In genomic region chr13:34155931-34156607, GRCh38 we compare ENCODE assay signal across 12 cellular contexts.
DNase-seq lines count a peak whose midpoint lies in the region; ATAC-seq lines count a peak whose summit lies in the region.
"Had no signal": no experiment of that assay in that cellular context is flagged by ENCODE, and none has a peak within 500 bp of the region (broad histone marks: within the 10 kb centered on the region; RNA-seq: fewer than 3 reads in every experiment).

No MANE protein-coding gene starts in this region.

- peak; percentile 12 for DNase-seq in AG08395 (ENCODE audit: low spot score)
- peak; percentile 86 for DNase-seq in amniotic epithelial cell (ENCODE audit: low read depth)
- peak; percentile 73 for DNase-seq in islet precursor cell
- no peak for DNase-seq in NCI-H526 treated with DMSO at 0.1 percent for 48 hours (lab: John Stamatoyannopoulos, UW)
- DNase-seq in AML-193 (lab: John Stamatoyannopoulos, UW), result no peak
- no peak for DNase-seq in posterior cingulate gyrus
- DNase-seq: activated CD4-positive, CD25-positive, alpha-beta regulatory T cell treated with anti-CD3 and anti-CD28 coated beads, Interleukin-2, amount 50 U/mL, for 72 hours; effector memory CD8-positive, alpha-beta T cell; NCI-H187 had no signal

- WGBS in HUES64, result 82% methylated on average over 10 of the region's 10 CpGs

- H3K4me1 ChIP-seq in HUES64 (ENCODE audit: insufficient read depth, low read length), result peaks cover 35% of the 10 kb centered on the region; the same call in 1 of the 2 replicates
- H3K4me1 ChIP-seq: prostate gland had no signal

- no peak overlapping the region; the same call in 1 of the 2 replicates for H3K9ac ChIP-seq in HUES64 (ENCODE audit: low read depth, low read length)

- H3K27ac ChIP-seq in HUES64 (ENCODE audit: low read depth, low read length), result peak overlapping the region; percentile 6
- H3K27ac ChIP-seq: prostate gland had no signal

- no peak overlapping the region for H3K4me3 ChIP-seq in HUES64 (ENCODE audit: low read length)
- H3K4me3 ChIP-seq: prostate gland had no signal

- no peaks in the 10 kb centered on the region for H3K36me3 ChIP-seq in HUES64 (ENCODE audit: insufficient read depth, low read length)
- H3K36me3 ChIP-seq: prostate gland had no signal

- H3K9me3 ChIP-seq in HUES64 (ENCODE audit: insufficient read depth, low read depth, low read length), result no peaks in the 10 kb centered on the region
- H3K9me3 ChIP-seq: prostate gland had no signal

- intact Hi-C loops in posterior cingulate gyrus (cut with DNase I), result no loop called here

- H3K27me3 ChIP-seq in HUES64 (ENCODE audit: insufficient read depth, low read length), result no peaks in the 10 kb centered on the region

- ATAC-seq in HG03108 (IDR thresholded peaks at IDR 0.05; ENCODE audit: unreplicated experiment), result no peak

Comparison
In these comparisons a context has a peak if more than half of its experiments do, and no peak if none do; other contexts are left out.
1. DNase-seq: peak in AG08395 (single experiment), amniotic epithelial cell (single experiment) and islet precursor cell (single experiment); none in NCI-H526 treated with DMSO at 0.1 percent for 48 hours (single experiment), AML-193 (0 of 2) and posterior cingulate gyrus (0 of 10).